1 cellular context compared by ENCODE assay signal in the genomic region with DNA sequence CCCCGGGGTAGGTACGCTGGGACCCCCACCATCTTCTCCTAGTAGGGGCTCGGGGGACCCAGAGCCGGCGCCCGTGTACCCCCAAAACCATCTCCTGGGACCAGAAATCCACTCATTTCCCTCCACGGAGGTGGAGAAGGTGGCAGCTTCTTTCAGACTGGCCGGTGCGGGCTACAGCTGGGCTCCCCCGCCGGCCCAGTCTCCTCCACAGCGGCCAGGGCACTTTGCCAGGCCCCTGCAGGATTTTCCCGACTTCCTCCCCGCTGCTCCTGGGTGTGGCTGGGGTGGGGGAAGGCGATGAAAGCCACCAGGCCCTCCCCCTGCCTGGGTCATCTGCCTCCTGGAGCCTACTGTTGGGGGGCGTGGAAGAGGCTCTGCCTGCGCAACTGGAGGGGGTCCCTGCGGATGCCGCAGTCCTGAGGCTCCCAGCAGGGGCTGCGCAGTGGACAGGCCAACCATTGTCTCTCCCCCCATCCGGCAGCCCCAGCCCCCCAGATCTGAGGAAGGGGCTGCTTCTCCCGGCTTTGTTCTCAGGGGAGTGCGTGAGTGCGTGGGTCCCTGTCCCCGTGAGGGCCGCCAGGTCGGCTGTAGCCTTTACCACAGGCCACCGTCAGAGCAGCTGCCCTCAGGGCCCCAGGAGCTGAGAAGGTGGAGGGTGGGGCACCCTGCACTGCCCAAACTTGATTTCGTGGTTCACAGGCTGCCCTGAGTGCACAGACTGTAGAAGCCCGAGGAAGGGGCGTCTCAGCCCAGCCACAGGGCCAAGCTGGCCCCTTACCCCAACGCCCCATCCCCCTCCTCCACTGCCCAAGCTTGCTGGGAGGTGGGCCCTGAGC.
TF ChIP-seq lines count a peak whose summit lies in the region.

No MANE protein-coding gene starts in this region.

TF ChIP-seq in K562, 482 proteins besides CTCF, POLR2A, EP300 and RAD21 (continued from another document):
- TF ChIP-seq, protein P1, sequence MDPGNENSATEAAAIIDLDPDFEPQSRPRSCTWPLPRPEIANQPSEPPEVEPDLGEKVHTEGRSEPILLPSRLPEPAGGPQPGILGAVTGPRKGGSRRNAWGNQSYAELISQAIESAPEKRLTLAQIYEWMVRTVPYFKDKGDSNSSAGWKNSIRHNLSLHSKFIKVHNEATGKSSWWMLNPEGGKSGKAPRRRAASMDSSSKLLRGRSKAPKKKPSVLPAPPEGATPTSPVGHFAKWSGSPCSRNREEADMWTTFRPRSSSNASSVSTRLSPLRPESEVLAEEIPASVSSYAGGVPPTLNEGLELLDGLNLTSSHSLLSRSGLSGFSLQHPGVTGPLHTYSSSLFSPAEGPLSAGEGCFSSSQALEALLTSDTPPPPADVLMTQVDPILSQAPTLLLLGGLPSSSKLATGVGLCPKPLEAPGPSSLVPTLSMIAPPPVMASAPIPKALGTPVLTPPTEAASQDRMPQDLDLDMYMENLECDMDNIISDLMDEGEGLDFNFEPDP (CRISPR knock-in tag; IDR thresholded peaks at IDR 0.05) = no peak
- TF ChIP-seq HMG20B (CRISPR knock-in tag; IDR thresholded peaks at IDR 0.05) (no peak), SMAD3 (CRISPR knock-in tag; conservative IDR thresholded peaks at IDR 0.05) (no peak), ZNF644 (tag; IDR thresholded peaks at IDR 0.05; ENCODE audit: low read depth) (no peak), DIDO1 (tag; IDR thresholded peaks at IDR 0.05; ENCODE audit: low read depth) (no peak), ZNF311 (CRISPR knock-in tag; IDR thresholded peaks at IDR 0.05) (no peak), CXXC5 (CRISPR knock-in tag; IDR thresholded peaks at IDR 0.05) (peak; percentile 56), MTA2 (IDR thresholded peaks at IDR 0.05; ENCODE audit: low read depth) (no peak), PML (IDR thresholded peaks at IDR 0.05; ENCODE audit: low read length) (no peak), CEBPB (tag; IDR thresholded peaks at IDR 0.05) (no peak), CCNT2 (IDR thresholded peaks at IDR 0.05; ENCODE audit: borderline replicate concordance, extremely low read depth, insufficient read length, low read depth, low read length) (no peak), ZNF282 (CRISPR knock-in tag; IDR thresholded peaks at IDR 0.05) (no peak), L3MBTL2 (IDR thresholded peaks at IDR 0.05) (peak; percentile 31; the same call in 1 of the 2 replicates), RUNX1 (IDR thresholded peaks at IDR 0.05; ENCODE audit: low read depth) (no peak), SRSF3 (IDR thresholded peaks at IDR 0.05; ENCODE audit: insufficient read depth, low read length) (no peak)
- TF ChIP-seq, protein P2, sequence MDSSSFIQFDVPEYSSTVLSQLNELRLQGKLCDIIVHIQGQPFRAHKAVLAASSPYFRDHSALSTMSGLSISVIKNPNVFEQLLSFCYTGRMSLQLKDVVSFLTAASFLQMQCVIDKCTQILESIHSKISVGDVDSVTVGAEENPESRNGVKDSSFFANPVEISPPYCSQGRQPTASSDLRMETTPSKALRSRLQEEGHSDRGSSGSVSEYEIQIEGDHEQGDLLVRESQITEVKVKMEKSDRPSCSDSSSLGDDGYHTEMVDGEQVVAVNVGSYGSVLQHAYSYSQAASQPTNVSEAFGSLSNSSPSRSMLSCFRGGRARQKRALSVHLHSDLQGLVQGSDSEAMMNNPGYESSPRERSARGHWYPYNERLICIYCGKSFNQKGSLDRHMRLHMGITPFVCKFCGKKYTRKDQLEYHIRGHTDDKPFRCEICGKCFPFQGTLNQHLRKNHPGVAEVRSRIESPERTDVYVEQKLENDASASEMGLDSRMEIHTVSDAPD (CRISPR knock-in tag; IDR thresholded peaks at IDR 0.05) = no peak
- TF ChIP-seq, protein P3, sequence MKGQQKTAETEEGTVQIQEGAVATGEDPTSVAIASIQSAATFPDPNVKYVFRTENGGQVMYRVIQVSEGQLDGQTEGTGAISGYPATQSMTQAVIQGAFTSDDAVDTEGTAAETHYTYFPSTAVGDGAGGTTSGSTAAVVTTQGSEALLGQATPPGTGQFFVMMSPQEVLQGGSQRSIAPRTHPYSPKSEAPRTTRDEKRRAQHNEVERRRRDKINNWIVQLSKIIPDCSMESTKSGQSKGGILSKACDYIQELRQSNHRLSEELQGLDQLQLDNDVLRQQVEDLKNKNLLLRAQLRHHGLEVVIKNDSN (CRISPR knock-in tag; IDR thresholded peaks at IDR 0.05) = no peak
- TF ChIP-seq, protein P4, sequence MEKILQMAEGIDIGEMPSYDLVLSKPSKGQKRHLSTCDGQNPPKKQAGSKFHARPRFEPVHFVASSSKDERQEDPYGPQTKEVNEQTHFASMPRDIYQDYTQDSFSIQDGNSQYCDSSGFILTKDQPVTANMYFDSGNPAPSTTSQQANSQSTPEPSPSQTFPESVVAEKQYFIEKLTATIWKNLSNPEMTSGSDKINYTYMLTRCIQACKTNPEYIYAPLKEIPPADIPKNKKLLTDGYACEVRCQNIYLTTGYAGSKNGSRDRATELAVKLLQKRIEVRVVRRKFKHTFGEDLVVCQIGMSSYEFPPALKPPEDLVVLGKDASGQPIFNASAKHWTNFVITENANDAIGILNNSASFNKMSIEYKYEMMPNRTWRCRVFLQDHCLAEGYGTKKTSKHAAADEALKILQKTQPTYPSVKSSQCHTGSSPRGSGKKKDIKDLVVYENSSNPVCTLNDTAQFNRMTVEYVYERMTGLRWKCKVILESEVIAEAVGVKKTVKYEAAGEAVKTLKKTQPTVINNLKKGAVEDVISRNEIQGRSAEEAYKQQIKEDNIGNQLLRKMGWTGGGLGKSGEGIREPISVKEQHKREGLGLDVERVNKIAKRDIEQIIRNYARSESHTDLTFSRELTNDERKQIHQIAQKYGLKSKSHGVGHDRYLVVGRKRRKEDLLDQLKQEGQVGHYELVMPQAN (IDR thresholded peaks at IDR 0.05; ENCODE audit: borderline replicate concordance) = peak; percentile 51
- TF ChIP-seq, protein P5, sequence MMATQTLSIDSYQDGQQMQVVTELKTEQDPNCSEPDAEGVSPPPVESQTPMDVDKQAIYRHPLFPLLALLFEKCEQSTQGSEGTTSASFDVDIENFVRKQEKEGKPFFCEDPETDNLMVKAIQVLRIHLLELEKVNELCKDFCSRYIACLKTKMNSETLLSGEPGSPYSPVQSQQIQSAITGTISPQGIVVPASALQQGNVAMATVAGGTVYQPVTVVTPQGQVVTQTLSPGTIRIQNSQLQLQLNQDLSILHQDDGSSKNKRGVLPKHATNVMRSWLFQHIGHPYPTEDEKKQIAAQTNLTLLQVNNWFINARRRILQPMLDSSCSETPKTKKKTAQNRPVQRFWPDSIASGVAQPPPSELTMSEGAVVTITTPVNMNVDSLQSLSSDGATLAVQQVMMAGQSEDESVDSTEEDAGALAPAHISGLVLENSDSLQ (IDR thresholded peaks at IDR 0.05) = no peak
- TF ChIP-seq, protein P6, sequence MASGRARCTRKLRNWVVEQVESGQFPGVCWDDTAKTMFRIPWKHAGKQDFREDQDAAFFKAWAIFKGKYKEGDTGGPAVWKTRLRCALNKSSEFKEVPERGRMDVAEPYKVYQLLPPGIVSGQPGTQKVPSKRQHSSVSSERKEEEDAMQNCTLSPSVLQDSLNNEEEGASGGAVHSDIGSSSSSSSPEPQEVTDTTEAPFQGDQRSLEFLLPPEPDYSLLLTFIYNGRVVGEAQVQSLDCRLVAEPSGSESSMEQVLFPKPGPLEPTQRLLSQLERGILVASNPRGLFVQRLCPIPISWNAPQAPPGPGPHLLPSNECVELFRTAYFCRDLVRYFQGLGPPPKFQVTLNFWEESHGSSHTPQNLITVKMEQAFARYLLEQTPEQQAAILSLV (tag; IDR thresholded peaks at IDR 0.05) = no peak
- TF ChIP-seq, protein P7, sequence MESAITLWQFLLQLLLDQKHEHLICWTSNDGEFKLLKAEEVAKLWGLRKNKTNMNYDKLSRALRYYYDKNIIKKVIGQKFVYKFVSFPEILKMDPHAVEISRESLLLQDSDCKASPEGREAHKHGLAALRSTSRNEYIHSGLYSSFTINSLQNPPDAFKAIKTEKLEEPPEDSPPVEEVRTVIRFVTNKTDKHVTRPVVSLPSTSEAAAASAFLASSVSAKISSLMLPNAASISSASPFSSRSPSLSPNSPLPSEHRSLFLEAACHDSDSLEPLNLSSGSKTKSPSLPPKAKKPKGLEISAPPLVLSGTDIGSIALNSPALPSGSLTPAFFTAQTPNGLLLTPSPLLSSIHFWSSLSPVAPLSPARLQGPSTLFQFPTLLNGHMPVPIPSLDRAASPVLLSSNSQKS (CRISPR knock-in tag; IDR thresholded peaks at IDR 0.05) = no peak
- TF ChIP-seq, protein P8, sequence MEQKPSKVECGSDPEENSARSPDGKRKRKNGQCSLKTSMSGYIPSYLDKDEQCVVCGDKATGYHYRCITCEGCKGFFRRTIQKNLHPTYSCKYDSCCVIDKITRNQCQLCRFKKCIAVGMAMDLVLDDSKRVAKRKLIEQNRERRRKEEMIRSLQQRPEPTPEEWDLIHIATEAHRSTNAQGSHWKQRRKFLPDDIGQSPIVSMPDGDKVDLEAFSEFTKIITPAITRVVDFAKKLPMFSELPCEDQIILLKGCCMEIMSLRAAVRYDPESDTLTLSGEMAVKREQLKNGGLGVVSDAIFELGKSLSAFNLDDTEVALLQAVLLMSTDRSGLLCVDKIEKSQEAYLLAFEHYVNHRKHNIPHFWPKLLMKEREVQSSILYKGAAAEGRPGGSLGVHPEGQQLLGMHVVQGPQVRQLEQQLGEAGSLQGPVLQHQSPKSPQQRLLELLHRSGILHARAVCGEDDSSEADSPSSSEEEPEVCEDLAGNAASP (IDR thresholded peaks at IDR 0.05) = no peak
